In the genomic region with DNA sequence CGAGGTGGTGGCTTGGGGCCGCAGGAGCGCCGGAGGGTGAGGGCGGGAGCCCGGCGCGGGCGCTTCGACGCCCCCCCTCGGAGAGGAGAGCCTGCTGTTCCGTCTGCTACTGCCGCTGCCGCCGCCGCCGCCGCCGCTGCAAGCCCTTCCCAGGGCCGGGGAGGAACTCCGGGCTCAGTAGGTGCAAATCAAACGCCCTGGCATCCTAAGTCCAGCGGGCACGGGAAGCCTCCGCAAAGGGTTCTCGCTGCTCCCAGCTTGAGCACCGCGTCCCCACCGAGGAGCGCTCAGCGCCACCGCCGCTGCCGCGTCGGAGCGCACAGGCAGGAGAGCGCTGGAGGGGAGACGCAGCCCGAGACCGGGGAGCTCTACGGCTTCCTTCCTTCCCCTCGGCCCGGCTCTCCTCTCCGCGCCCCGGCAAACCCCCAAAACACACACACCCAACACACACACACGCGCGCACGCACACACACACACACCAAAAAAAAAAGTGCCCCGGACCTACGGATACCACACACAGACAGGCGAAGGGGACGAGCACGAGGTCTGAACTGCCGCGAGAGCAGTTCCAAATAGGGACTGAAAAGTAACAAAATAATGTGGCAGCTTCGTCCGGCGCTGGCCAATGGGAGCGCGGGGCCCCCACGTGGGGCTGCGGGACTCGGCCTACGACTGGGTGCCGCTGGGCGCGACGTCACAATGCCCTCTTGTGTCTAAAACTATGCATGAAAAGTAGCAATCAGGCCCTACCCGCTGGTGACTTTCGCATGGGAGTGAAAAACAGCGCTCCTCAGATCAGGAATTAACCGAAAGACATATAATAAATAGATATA, we compare ENCODE assay signal across 1 cellular context.
TF ChIP-seq lines count a peak whose summit lies in the region.

A gene (minus strand): TSS at position 581 of the 833 bp plus-strand sequence. CDS start 1,119 bp downstream, outside the sequence.

TF ChIP-seq in H1, 55 proteins besides CTCF, POLR2A, EP300 and RAD21:
- TF ChIP-seq, protein P1, sequence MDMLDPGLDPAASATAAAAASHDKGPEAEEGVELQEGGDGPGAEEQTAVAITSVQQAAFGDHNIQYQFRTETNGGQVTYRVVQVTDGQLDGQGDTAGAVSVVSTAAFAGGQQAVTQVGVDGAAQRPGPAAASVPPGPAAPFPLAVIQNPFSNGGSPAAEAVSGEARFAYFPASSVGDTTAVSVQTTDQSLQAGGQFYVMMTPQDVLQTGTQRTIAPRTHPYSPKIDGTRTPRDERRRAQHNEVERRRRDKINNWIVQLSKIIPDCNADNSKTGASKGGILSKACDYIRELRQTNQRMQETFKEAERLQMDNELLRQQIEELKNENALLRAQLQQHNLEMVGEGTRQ (IDR thresholded peaks at IDR 0.05; ENCODE audit: low read length): peak; percentile 36; the same call in 1 of the 2 replicates
- TF ChIP-seq CBX8 (IDR thresholded peaks at IDR 0.05; ENCODE audit: borderline replicate concordance, low read depth, low read length) (no peak), CHD2 (IDR thresholded peaks at IDR 0.05; ENCODE audit: low read length) (peak; percentile 80), SIN3A (conservative IDR thresholded peaks at IDR 0.05 in 1 of 2, IDR thresholded peaks at IDR 0.05 in 1 of 2; ENCODE audit: low read depth in 1 of 2, low read length in 2 of 2) (peak in 1 of 2 experiments; percentile 23; a peak in 1 of 4 replicates), FOSL1 (IDR thresholded peaks at IDR 0.05; ENCODE audit: insufficient read depth, low read depth, low read length) (no peak), KDM5A (IDR thresholded peaks at IDR 0.05; ENCODE audit: low read length) (no peak), GTF2F1 (IDR thresholded peaks at IDR 0.05; ENCODE audit: borderline replicate concordance, low read depth, low read length) (0 out of 2 replicates have a peak, but pooled peaks have one; percentile 52), HDAC2 (IDR thresholded peaks at IDR 0.05; ENCODE audit: borderline replicate concordance in 1 of 2, low read depth in 2 of 2, low read length in 2 of 2) (no peak), TAF1 (IDR thresholded peaks at IDR 0.05; ENCODE audit: low read depth, low read length) (peak; percentile 91), ASH2L (IDR thresholded peaks at IDR 0.05; ENCODE audit: low read length) (no peak), KDM4A (IDR thresholded peaks at IDR 0.05; ENCODE audit: low read depth, low read length, severe bottlenecking) (peak; percentile 68), PHF8 (conservative IDR thresholded peaks at IDR 0.05; ENCODE audit: low read depth, low read length) (0 out of 2 replicates have a peak, but pooled peaks have one; percentile 51), CEBPB (IDR thresholded peaks at IDR 0.05; ENCODE audit: low read depth, low read length) (no peak), SAP30 (IDR thresholded peaks at IDR 0.05; ENCODE audit: insufficient read depth, insufficient replicate concordance, low read length) (no peak), RXRA (IDR thresholded peaks at IDR 0.05; ENCODE audit: insufficient read depth, low read depth, low read length) (no peak), KDM1A (IDR thresholded peaks at IDR 0.05; ENCODE audit: borderline replicate concordance, low read length) (no peak), HDAC6 (IDR thresholded peaks at IDR 0.05; ENCODE audit: low read depth, low read length) (no peak), BACH1 (IDR thresholded peaks at IDR 0.05; ENCODE audit: low read length) (peak; percentile 76; the same call in 1 of the 2 replicates), TBP (IDR thresholded peaks at IDR 0.05; ENCODE audit: low read depth, low read length) (peak; percentile 87; the same call in 1 of the 2 replicates), JUN (IDR thresholded peaks at IDR 0.05; ENCODE audit: low read depth, low read length) (no peak), SIX5 (IDR thresholded peaks at IDR 0.05; ENCODE audit: low read depth, low read length) (no peak), NRF1 (IDR thresholded peaks at IDR 0.05; ENCODE audit: low read depth, low read length) (no peak), RBBP5 (IDR thresholded peaks at IDR 0.05; ENCODE audit: borderline replicate concordance, low read depth, low read length) (no peak), SP1 (IDR thresholded peaks at IDR 0.05; ENCODE audit: low read depth, low read length) (peak; percentile 82), GABPA (IDR thresholded peaks at IDR 0.05; ENCODE audit: borderline replicate concordance, insufficient read depth, low read length) (no peak), TCF12 (IDR thresholded peaks at IDR 0.05; ENCODE audit: low read depth, low read length) (no peak), RNF2 (IDR thresholded peaks at IDR 0.05; ENCODE audit: borderline replicate concordance, low read depth, low read length, missing control alignments, poor library complexity, severe bottlenecking) (no peak), CTBP2 (IDR thresholded peaks at IDR 0.05; ENCODE audit: borderline replicate concordance, insufficient read depth, insufficient read length, low read length) (no peak), ZNF274 (IDR thresholded peaks at IDR 0.05; ENCODE audit: borderline replicate concordance, extremely low read depth, low read length) (no peak), BCL11A (IDR thresholded peaks at IDR 0.05; ENCODE audit: low read depth in 2 of 2, low read length in 2 of 2) (no peak), TEAD4 (IDR thresholded peaks at IDR 0.05; ENCODE audit: low read depth, low read length) (no peak), SIRT6 (IDR thresholded peaks at IDR 0.05; ENCODE audit: low read length) (no peak), CBX5 (IDR thresholded peaks at IDR 0.05; ENCODE audit: low read depth, low read length) (no peak), BRCA1 (IDR thresholded peaks at IDR 0.05; ENCODE audit: low read depth, low read length) (no peak), SUZ12 (IDR thresholded peaks at IDR 0.05; ENCODE audit: low read length) (no peak), MAFK (IDR thresholded peaks at IDR 0.05; ENCODE audit: low read depth, low read length) (no peak), NANOG (IDR thresholded peaks at IDR 0.05; ENCODE audit: insufficient read depth, low read depth, low read length, poor library complexity, severe bottlenecking) (no peak), SP4 (IDR thresholded peaks at IDR 0.05; ENCODE audit: low read length) (no peak), SP2 (IDR thresholded peaks at IDR 0.05; ENCODE audit: low read length) (no peak), SRF (IDR thresholded peaks at IDR 0.05; ENCODE audit: low read depth, low read length) (peak; percentile 36; the same call in 1 of the 2 replicates), YY1 (IDR thresholded peaks at IDR 0.05; ENCODE audit: low read depth, low read length) (0 out of 2 replicates have a peak, but pooled peaks have one; percentile 6), EGR1 (IDR thresholded peaks at IDR 0.05; ENCODE audit: borderline replicate concordance, low read depth, low read length) (no peak), RFX5 (IDR thresholded peaks at IDR 0.05; ENCODE audit: borderline replicate concordance, low read depth, low read length) (no peak), TAF7 (optimal IDR thresholded peaks at IDR 0.05; ENCODE audit: borderline replicate concordance, low read depth, low read length) (peak; percentile 89), JUND (IDR thresholded peaks at IDR 0.05; ENCODE audit: low read length) (no peak), POU5F1 (IDR thresholded peaks at IDR 0.05; ENCODE audit: low read depth, low read length) (no peak), CHD1 (IDR thresholded peaks at IDR 0.05; ENCODE audit: low read depth, low read length) (no peak), EZH2 (IDR thresholded peaks at IDR 0.05; ENCODE audit: low read depth, low read length, severe bottlenecking) (no peak), CREB1 (IDR thresholded peaks at IDR 0.05) (peak; percentile 89), POLR2AphosphoS5 (IDR thresholded peaks at IDR 0.05; ENCODE audit: low read depth, low read length) (peak; percentile 92)
- TF ChIP-seq, protein P2, sequence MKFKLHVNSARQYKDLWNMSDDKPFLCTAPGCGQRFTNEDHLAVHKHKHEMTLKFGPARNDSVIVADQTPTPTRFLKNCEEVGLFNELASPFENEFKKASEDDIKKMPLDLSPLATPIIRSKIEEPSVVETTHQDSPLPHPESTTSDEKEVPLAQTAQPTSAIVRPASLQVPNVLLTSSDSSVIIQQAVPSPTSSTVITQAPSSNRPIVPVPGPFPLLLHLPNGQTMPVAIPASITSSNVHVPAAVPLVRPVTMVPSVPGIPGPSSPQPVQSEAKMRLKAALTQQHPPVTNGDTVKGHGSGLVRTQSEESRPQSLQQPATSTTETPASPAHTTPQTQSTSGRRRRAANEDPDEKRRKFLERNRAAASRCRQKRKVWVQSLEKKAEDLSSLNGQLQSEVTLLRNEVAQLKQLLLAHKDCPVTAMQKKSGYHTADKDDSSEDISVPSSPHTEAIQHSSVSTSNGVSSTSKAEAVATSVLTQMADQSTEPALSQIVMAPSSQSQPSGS (IDR thresholded peaks at IDR 0.05; ENCODE audit: low read length): no peak
- TF ChIP-seq, protein P3, sequence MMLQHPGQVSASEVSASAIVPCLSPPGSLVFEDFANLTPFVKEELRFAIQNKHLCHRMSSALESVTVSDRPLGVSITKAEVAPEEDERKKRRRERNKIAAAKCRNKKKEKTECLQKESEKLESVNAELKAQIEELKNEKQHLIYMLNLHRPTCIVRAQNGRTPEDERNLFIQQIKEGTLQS (IDR thresholded peaks at IDR 0.05; ENCODE audit: insufficient read depth, low read depth, low read length): no peak
- TF ChIP-seq, protein P4, sequence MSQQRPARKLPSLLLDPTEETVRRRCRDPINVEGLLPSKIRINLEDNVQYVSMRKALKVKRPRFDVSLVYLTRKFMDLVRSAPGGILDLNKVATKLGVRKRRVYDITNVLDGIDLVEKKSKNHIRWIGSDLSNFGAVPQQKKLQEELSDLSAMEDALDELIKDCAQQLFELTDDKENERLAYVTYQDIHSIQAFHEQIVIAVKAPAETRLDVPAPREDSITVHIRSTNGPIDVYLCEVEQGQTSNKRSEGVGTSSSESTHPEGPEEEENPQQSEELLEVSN (IDR thresholded peaks at IDR 0.05): peak; percentile 81
- TF ChIP-seq, protein P5, sequence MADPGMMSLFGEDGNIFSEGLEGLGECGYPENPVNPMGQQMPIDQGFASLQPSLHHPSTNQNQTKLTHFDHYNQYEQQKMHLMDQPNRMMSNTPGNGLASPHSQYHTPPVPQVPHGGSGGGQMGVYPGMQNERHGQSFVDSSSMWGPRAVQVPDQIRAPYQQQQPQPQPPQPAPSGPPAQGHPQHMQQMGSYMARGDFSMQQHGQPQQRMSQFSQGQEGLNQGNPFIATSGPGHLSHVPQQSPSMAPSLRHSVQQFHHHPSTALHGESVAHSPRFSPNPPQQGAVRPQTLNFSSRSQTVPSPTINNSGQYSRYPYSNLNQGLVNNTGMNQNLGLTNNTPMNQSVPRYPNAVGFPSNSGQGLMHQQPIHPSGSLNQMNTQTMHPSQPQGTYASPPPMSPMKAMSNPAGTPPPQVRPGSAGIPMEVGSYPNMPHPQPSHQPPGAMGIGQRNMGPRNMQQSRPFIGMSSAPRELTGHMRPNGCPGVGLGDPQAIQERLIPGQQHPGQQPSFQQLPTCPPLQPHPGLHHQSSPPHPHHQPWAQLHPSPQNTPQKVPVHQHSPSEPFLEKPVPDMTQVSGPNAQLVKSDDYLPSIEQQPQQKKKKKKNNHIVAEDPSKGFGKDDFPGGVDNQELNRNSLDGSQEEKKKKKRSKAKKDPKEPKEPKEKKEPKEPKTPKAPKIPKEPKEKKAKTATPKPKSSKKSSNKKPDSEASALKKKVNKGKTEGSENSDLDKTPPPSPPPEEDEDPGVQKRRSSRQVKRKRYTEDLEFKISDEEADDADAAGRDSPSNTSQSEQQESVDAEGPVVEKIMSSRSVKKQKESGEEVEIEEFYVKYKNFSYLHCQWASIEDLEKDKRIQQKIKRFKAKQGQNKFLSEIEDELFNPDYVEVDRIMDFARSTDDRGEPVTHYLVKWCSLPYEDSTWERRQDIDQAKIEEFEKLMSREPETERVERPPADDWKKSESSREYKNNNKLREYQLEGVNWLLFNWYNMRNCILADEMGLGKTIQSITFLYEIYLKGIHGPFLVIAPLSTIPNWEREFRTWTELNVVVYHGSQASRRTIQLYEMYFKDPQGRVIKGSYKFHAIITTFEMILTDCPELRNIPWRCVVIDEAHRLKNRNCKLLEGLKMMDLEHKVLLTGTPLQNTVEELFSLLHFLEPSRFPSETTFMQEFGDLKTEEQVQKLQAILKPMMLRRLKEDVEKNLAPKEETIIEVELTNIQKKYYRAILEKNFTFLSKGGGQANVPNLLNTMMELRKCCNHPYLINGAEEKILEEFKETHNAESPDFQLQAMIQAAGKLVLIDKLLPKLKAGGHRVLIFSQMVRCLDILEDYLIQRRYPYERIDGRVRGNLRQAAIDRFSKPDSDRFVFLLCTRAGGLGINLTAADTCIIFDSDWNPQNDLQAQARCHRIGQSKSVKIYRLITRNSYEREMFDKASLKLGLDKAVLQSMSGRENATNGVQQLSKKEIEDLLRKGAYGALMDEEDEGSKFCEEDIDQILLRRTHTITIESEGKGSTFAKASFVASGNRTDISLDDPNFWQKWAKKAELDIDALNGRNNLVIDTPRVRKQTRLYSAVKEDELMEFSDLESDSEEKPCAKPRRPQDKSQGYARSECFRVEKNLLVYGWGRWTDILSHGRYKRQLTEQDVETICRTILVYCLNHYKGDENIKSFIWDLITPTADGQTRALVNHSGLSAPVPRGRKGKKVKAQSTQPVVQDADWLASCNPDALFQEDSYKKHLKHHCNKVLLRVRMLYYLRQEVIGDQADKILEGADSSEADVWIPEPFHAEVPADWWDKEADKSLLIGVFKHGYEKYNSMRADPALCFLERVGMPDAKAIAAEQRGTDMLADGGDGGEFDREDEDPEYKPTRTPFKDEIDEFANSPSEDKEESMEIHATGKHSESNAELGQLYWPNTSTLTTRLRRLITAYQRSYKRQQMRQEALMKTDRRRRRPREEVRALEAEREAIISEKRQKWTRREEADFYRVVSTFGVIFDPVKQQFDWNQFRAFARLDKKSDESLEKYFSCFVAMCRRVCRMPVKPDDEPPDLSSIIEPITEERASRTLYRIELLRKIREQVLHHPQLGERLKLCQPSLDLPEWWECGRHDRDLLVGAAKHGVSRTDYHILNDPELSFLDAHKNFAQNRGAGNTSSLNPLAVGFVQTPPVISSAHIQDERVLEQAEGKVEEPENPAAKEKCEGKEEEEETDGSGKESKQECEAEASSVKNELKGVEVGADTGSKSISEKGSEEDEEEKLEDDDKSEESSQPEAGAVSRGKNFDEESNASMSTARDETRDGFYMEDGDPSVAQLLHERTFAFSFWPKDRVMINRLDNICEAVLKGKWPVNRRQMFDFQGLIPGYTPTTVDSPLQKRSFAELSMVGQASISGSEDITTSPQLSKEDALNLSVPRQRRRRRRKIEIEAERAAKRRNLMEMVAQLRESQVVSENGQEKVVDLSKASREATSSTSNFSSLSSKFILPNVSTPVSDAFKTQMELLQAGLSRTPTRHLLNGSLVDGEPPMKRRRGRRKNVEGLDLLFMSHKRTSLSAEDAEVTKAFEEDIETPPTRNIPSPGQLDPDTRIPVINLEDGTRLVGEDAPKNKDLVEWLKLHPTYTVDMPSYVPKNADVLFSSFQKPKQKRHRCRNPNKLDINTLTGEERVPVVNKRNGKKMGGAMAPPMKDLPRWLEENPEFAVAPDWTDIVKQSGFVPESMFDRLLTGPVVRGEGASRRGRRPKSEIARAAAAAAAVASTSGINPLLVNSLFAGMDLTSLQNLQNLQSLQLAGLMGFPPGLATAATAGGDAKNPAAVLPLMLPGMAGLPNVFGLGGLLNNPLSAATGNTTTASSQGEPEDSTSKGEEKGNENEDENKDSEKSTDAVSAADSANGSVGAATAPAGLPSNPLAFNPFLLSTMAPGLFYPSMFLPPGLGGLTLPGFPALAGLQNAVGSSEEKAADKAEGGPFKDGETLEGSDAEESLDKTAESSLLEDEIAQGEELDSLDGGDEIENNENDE (IDR thresholded peaks at IDR 0.05; ENCODE audit: insufficient replicate concordance, low read length): no peak
- TF ChIP-seq, protein P6, sequence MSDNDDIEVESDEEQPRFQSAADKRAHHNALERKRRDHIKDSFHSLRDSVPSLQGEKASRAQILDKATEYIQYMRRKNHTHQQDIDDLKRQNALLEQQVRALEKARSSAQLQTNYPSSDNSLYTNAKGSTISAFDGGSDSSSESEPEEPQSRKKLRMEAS (IDR thresholded peaks at IDR 0.05): peak; percentile 93
